In the genomic region with DNA sequence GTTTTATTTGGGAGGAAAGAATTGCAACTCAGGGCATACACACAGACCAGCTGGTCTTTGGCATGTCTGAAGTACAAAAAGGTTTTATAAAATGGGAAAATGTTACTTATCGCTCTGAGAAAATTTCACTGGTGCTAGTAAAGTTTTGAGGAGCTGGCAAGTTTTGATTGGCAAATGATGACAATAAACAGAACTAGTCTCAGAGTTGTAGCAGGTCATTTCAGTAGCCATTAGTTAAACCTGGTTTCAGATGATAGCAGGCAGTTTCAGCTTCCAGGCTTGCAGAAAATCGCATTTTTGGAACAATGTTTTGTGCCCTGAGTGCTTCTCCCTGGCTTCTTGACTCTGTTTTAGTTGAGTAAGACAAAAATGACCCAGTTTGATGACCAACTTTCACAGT, we compare ENCODE assay signal across 17 cellular contexts. TPM values are rescaled to one million over a fixed set of nuclear protein-coding genes. Genes with fewer than 3 reads are reported as not detected.
DNase-seq lines count a peak whose midpoint lies in the region; ATAC-seq and TF ChIP-seq lines count a peak whose summit lies in the region.
"Had no signal": no experiment of that assay in that cellular context is flagged by ENCODE, and none has a peak within 500 bp of the region (broad histone marks: within the 10 kb centered on the region; RNA-seq: fewer than 3 reads in every experiment).

No MANE protein-coding gene starts in this region.

- H3K36me3 Mint-ChIP-seq in activated T-cell treated with anti-CD3 and anti-CD28 coated beads, Interleukin-2, amount 50 U/mL, for 72 hours (ENCODE audit: insufficient read depth in 2 of 2) = peaks cover 13 to 24% of the 10 kb centered on the region in 2 donors
- peaks cover 58% of the 10 kb centered on the region for H3K36me3 Mint-ChIP-seq in activated naive CD8-positive, alpha-beta T cell treated with anti-CD3 and anti-CD28 coated beads for 36 hours
- peaks cover 18 to 34% of the 10 kb centered on the region in 2 donors for H3K36me3 Mint-ChIP-seq in stimulated activated naive B cell treated with anti-CD40 and anti-IgM and Interleukin-4, amounts not matched to agents 10 μg/mL and 1 μg/mL and 100 μg/mL, for 72 hours

- TF ChIP-seq CTCF in OCI-LY1 (IDR thresholded peaks at IDR 0.05; ENCODE audit: low read length) = no peak

- H3K27ac ChIP-seq in OCI-LY1 (ENCODE audit: low read depth, low read length, poor library complexity, severe bottlenecking) (peak overlapping the region; percentile 86), aorta (ENCODE audit: low read depth in 1 of 2, low read length in 2 of 2) (no peak overlapping the region)
- H3K27ac ChIP-seq: cardiac muscle cell, ovary had no signal

- H4K20me1 ChIP-seq in OCI-LY1 (ENCODE audit: insufficient read depth, low read length) = no peaks in the 10 kb centered on the region

- H3K9me3 ChIP-seq in OCI-LY1 (ENCODE audit: low read length) = no peaks in the 10 kb centered on the region
- H3K9me3 ChIP-seq in MG63 = no peaks in the 10 kb centered on the region
- H3K9me3 ChIP-seq in aorta (ENCODE audit: control insufficient read depth, low read length) = no peaks in the 10 kb centered on the region
- H3K9me3 ChIP-seq: ovary had no signal

- peaks cover 19% of the 10 kb centered on the region for H3K36me3 ChIP-seq in OCI-LY1 (ENCODE audit: insufficient read depth, low read length)
- peaks cover 19% of the 10 kb centered on the region for H3K36me3 ChIP-seq in MG63
- H3K36me3 ChIP-seq in aorta (ENCODE audit: control insufficient read depth in 1 of 2, insufficient read depth in 2 of 2, low read length in 1 of 2) = peaks cover 0 to under 1% of the 10 kb centered on the region in 2 donors
- H3K36me3 ChIP-seq: ovary had no signal

- H3K4me1 Mint-ChIP-seq in activated T-cell treated with anti-CD3 and anti-CD28 coated beads, Interleukin-2, amount 50 U/mL, for 72 hours (ENCODE audit: low read depth) = peaks cover 88% of the 10 kb centered on the region
- H3K4me1 Mint-ChIP-seq in activated naive CD8-positive, alpha-beta T cell treated with anti-CD3 and anti-CD28 coated beads for 36 hours = peaks cover 82% of the 10 kb centered on the region
- H3K4me1 Mint-ChIP-seq in stimulated activated naive B cell treated with anti-CD40 and anti-IgM and Interleukin-4, amounts not matched to agents 10 μg/mL and 1 μg/mL and 100 μg/mL, for 72 hours = peaks cover 40 to 91% of the 10 kb centered on the region in 2 donors

- H3K9me2 ChIP-seq in OCI-LY1 (ENCODE audit: low read depth, low read length) = no peaks in the 10 kb centered on the region

- ATAC-seq in activated T-cell treated with anti-CD3 and anti-CD28 coated beads, Interleukin-2, amount 50 U/mL, for 72 hours (replicated peaks in 1 of 2) = no peak
- ATAC-seq in stimulated activated naive B cell treated with anti-CD40 and anti-IgM and Interleukin-4, amounts not matched to agents 10 μg/mL and 1 μg/mL and 100 μg/mL, for 72 hours (replicated peaks) = no peak
- ATAC-seq in HG02588 (IDR thresholded peaks at IDR 0.05; ENCODE audit: unreplicated experiment) (no peak), aorta (ENCODE audit: low FRiP score) (no peak)
- ATAC-seq: K562 had no signal

- H3K27me3 ChIP-seq in OCI-LY1 (ENCODE audit: insufficient read depth, low read length) (no peaks in the 10 kb centered on the region), MG63 (no peaks in the 10 kb centered on the region), aorta (ENCODE audit: control insufficient read depth in 1 of 2, insufficient read depth in 2 of 2, low read length in 1 of 2) (no peaks in the 10 kb centered on the region)
- H3K27me3 ChIP-seq: cardiac muscle cell, ovary had no signal

- H3K4me2 ChIP-seq in OCI-LY1 (ENCODE audit: low read length) = no peak overlapping the region

- peaks cover 4% of the 10 kb centered on the region; the same call in 1 of the 2 replicates for H3F3A ChIP-seq in OCI-LY1 (ENCODE audit: insufficient read depth, low read length)

- H3K9ac ChIP-seq in OCI-LY1 (ENCODE audit: low read length) = peak overlapping the region; percentile 36; the same call in 1 of the 2 replicates

- H3K4me3 ChIP-seq in OCI-LY1 (ENCODE audit: low read depth, low read length, poor library complexity, severe bottlenecking) (no peak overlapping the region), MG63 (no peak overlapping the region), aorta (ENCODE audit: low read length in 2 of 2) (no peak overlapping the region)
- H3K4me3 ChIP-seq: cardiac muscle cell, K562, ovary, skin epidermis had no signal

- no peak for DNase-seq in activated T-cell treated with anti-CD3 and anti-CD28 coated beads, Interleukin-2, amount 50 U/mL, for 72 hours
- DNase-seq in activated T-cell treated with anti-CD3 and anti-CD28 coated beads for 4 hours = no peak
- DNase-seq in activated naive CD8-positive, alpha-beta T cell treated with anti-CD3 and anti-CD28 coated beads for 36 hours = no peak
- no peak for DNase-seq in stimulated activated naive B cell treated with anti-CD40 and anti-IgM and Interleukin-4, amounts not matched to agents 10 μg/mL and 1 μg/mL and 100 μg/mL, for 72 hours
- no peak for DNase-seq in MG63
- DNase-seq in aorta = no peak
- DNase-seq: NCI-H1105; NCI-H2227 treated with DMSO at 0.1 percent for 48 hours; NK-92 treated with Interleukin-12 subunit alpha and Interleukin-12 subunit beta, amount 100 ng/mL, for 24 hours; ovary; Right ventricle myocardium superior; stimulated activated naive CD4-positive, alpha-beta T cell treated with Interleukin-2 at 50 U/mL for 16 hours had no signal

- no peaks in the 10 kb centered on the region for H3K79me2 ChIP-seq in OCI-LY1 (ENCODE audit: insufficient read depth, low read length)

- H3K27me3 Mint-ChIP-seq in activated T-cell treated with anti-CD3 and anti-CD28 coated beads, Interleukin-2, amount 50 U/mL, for 72 hours (ENCODE audit: low read depth) = no peaks in the 10 kb centered on the region
- no peaks in the 10 kb centered on the region for H3K27me3 Mint-ChIP-seq in activated naive CD8-positive, alpha-beta T cell treated with anti-CD3 and anti-CD28 coated beads for 36 hours
- no peaks in the 10 kb centered on the region for H3K27me3 Mint-ChIP-seq in stimulated activated naive B cell treated with anti-CD40 and anti-IgM and Interleukin-4, amounts not matched to agents 10 μg/mL and 1 μg/mL and 100 μg/mL, for 72 hours

- WGBS in aorta, 2 donors = 55 to 74% methylated on average over 2 of the region's 2 CpGs

- peak overlapping the region in 1 of 2 donors; percentile 67 for H3K4me3 Mint-ChIP-seq in activated T-cell treated with anti-CD3 and anti-CD28 coated beads, Interleukin-2, amount 50 U/mL, for 72 hours
- no peak overlapping the region for H3K4me3 Mint-ChIP-seq in activated naive CD8-positive, alpha-beta T cell treated with anti-CD3 and anti-CD28 coated beads for 36 hours
- no peak overlapping the region for H3K4me3 Mint-ChIP-seq in stimulated activated naive B cell treated with anti-CD40 and anti-IgM and Interleukin-4, amounts not matched to agents 10 μg/mL and 1 μg/mL and 100 μg/mL, for 72 hours

- no peaks in the 10 kb centered on the region for H3K9me3 Mint-ChIP-seq in activated T-cell treated with anti-CD3 and anti-CD28 coated beads, Interleukin-2, amount 50 U/mL, for 72 hours
- no peaks in the 10 kb centered on the region for H3K9me3 Mint-ChIP-seq in activated naive CD8-positive, alpha-beta T cell treated with anti-CD3 and anti-CD28 coated beads for 36 hours
- no peaks in the 10 kb centered on the region for H3K9me3 Mint-ChIP-seq in stimulated activated naive B cell treated with anti-CD40 and anti-IgM and Interleukin-4, amounts not matched to agents 10 μg/mL and 1 μg/mL and 100 μg/mL, for 72 hours

- H3K27ac Mint-ChIP-seq in activated T-cell treated with anti-CD3 and anti-CD28 coated beads, Interleukin-2, amount 50 U/mL, for 72 hours = peak overlapping the region; percentile 96
- H3K27ac Mint-ChIP-seq in activated naive CD8-positive, alpha-beta T cell treated with anti-CD3 and anti-CD28 coated beads for 36 hours = peak overlapping the region; percentile 99
- H3K27ac Mint-ChIP-seq in stimulated activated naive B cell treated with anti-CD40 and anti-IgM and Interleukin-4, amounts not matched to agents 10 μg/mL and 1 μg/mL and 100 μg/mL, for 72 hours = peak overlapping the region; percentile 93

- peaks cover 77% of the 10 kb centered on the region for H3K4me1 ChIP-seq in OCI-LY1 (ENCODE audit: insufficient read depth, low read length, severe bottlenecking)
- H3K4me1 ChIP-seq in aorta (ENCODE audit: control insufficient read depth in 1 of 2, insufficient read depth in 2 of 2, low read length in 2 of 2) = no peaks in the 10 kb centered on the region

- intact Hi-C loops in aorta (cut with DNase I) = no loop called here

- 0 out of 2 replicates have a peak overlapping the region, but pooled peaks have one; percentile 13 for H2AFZ ChIP-seq in OCI-LY1 (ENCODE audit: low read length)

RNA-seq across cellular contexts. Expression of gene B2M, which starts 10.7 kb away (rescaled TPM):
- total RNA-seq in activated T-cell treated with anti-CD3 and anti-CD28 coated beads, Interleukin-2, amount 50 U/mL, for 72 hours = 1,000 to 10,000 TPM; 5,611 to 6,275 TPM
- total RNA-seq in activated naive CD8-positive, alpha-beta T cell treated with anti-CD3 and anti-CD28 coated beads for 36 hours = 1,000 to 10,000 TPM; 3,772 to 3,785 TPM
- total RNA-seq in MG63 (2014; rRNA removed; shearing (Covaris generic); ENCODE audit: low replicate concordance) = 2,823 and 3,000 TPM in 2 replicates
- total RNA-seq in aorta = 1,000 to 10,000 TPM; 2,130 to 2,403 TPM
- polyA plus RNA-seq in aorta = 1,000 to 10,000 TPM; 3,644 to 4,026 TPM

RNA-seq across cellular contexts. Expression of gene PATL2, which starts 10.9 kb away (rescaled TPM):
- 10 to 100 TPM; 50.8 to 52.9 TPM for total RNA-seq in activated T-cell treated with anti-CD3 and anti-CD28 coated beads, Interleukin-2, amount 50 U/mL, for 72 hours
- 1 to 10 TPM; 7.0 to 8.6 TPM for total RNA-seq in activated naive CD8-positive, alpha-beta T cell treated with anti-CD3 and anti-CD28 coated beads for 36 hours
- not detected in 2 replicates for total RNA-seq in MG63 (2014; rRNA removed; shearing (Covaris generic); ENCODE audit: low replicate concordance)
- 1 to 10 TPM; 1.3 to 2.2 TPM for total RNA-seq in aorta
- polyA plus RNA-seq in aorta = under 1 TPM in 1 of 2 donors, not detected in 1; 0.23 TPM

RNA-seq across cellular contexts. Expression of gene TRIM69, which starts 14.3 kb away (rescaled TPM):
- 10 to 100 TPM; 86.1 to 92.9 TPM for total RNA-seq in activated T-cell treated with anti-CD3 and anti-CD28 coated beads, Interleukin-2, amount 50 U/mL, for 72 hours
- total RNA-seq in activated naive CD8-positive, alpha-beta T cell treated with anti-CD3 and anti-CD28 coated beads for 36 hours = 10 to 100 TPM; 70.6 to 71.0 TPM
- 7.8 and 8.9 TPM in 2 replicates for total RNA-seq in MG63 (2014; rRNA removed; shearing (Covaris generic); ENCODE audit: low replicate concordance)
- total RNA-seq in aorta = 10 to 100 TPM; 16.3 to 28.6 TPM
- 10 to 100 TPM; 15.0 to 15.2 TPM for polyA plus RNA-seq in aorta

RNA-seq across cellular contexts. Expression of gene SPG11, which starts 58.5 kb away (rescaled TPM):
- 100 to 1,000 TPM; 127 to 134 TPM for total RNA-seq in activated T-cell treated with anti-CD3 and anti-CD28 coated beads, Interleukin-2, amount 50 U/mL, for 72 hours
- total RNA-seq in activated naive CD8-positive, alpha-beta T cell treated with anti-CD3 and anti-CD28 coated beads for 36 hours = 10 to 100 TPM; 47.6 to 51.5 TPM
- total RNA-seq in MG63 (2014; rRNA removed; shearing (Covaris generic); ENCODE audit: low replicate concordance) = 27.7 and 74.7 TPM in 2 replicates
- total RNA-seq in aorta = 10 to 100 TPM; 61.1 to 96.3 TPM
- 10 to 100 TPM in 1 of 2 donors, 1 to 10 TPM in 1; 8.3 to 25.9 TPM for polyA plus RNA-seq in aorta

Comparison
In these comparisons a context has a peak if more than half of its experiments do, and no peak if none do; other contexts are left out.
1. RNA of gene PATL2, which starts 10.9 kb away (total RNA-seq): 50.8 to 52.9 TPM in activated T-cell treated with anti-CD3 and anti-CD28 coated beads, Interleukin-2, amount 50 U/mL, for 72 hours; 7.0 to 8.6 TPM in activated naive CD8-positive, alpha-beta T cell treated with anti-CD3 and anti-CD28 coated beads for 36 hours, 1.3 to 2.2 TPM in aorta and not detected in MG63; every median in the first group is over 4 times any median in the second.
2. Peak in every context shown above with its lines, with median percentiles within 50 percentile points of each other: H3K27ac Mint-ChIP-seq.